ENCODE assay signal across 1 cellular context in the genomic region with DNA sequence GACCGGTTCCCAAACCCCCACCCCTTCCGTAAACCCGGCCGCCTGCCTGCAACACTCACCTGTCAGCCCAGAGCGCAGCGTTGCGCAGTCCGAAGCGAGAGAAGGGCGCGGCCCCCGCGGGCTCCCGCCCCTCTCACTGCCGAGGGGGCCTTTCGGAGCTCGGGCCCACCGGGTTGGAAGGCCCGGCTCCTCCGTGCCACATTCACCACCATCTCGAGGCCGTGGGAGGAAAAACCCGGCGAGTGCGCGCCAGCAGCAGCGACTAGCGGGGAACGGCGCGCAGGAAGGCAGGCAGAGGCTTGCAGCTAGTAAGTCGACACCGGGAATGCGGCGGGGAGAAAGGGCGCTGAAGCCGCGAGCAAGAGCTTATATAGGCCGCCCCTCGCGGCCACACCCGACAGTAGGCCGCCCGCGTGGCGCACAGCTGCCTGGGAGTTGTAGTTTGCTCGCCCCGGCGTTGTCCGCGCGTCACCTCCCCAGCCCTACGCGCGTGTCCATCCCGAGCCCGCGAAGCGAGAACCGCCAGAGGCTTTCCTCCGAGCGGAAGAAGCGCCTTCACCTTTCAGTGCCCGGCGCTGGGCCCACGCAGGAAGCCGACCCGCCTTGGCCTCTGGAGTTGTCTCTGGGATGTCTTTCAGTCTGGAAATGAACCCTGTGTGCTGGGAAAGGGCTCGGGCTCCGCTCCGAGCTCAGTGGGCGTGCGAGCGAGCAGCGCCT.
TF ChIP-seq lines count a peak whose summit lies in the region.

No MANE protein-coding gene starts in this region.

TF ChIP-seq in HepG2, 621 proteins besides CTCF, POLR2A, EP300 and RAD21 (continued from another document and continues in another):
- TF ChIP-seq, protein P1, sequence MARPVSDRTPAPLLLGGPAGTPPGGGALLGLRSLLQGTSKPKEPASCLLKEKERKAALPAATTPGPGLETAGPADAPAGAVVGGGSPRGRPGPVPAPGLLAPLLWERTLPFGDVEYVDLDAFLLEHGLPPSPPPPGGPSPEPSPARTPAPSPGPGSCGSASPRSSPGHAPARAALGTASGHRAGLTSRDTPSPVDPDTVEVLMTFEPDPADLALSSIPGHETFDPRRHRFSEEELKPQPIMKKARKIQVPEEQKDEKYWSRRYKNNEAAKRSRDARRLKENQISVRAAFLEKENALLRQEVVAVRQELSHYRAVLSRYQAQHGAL (CRISPR knock-in tag; IDR thresholded peaks at IDR 0.05; ENCODE audit: not compliant biosample characterization): no peak
- TF ChIP-seq ZNF24 (IDR thresholded peaks at IDR 0.05): no peak
- TF ChIP-seq, protein P2, sequence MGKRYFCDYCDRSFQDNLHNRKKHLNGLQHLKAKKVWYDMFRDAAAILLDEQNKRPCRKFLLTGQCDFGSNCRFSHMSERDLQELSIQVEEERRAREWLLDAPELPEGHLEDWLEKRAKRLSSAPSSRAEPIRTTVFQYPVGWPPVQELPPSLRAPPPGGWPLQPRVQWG (CRISPR knock-in tag; IDR thresholded peaks at IDR 0.05; ENCODE audit: borderline replicate concordance, low read depth): no peak
- TF ChIP-seq, protein P3, sequence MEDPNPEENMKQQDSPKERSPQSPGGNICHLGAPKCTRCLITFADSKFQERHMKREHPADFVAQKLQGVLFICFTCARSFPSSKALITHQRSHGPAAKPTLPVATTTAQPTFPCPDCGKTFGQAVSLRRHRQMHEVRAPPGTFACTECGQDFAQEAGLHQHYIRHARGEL (CRISPR knock-in tag; IDR thresholded peaks at IDR 0.05): 0 out of 2 replicates have a peak, but pooled peaks have one; percentile 27
- TF ChIP-seq ZNF251 (CRISPR knock-in tag; IDR thresholded peaks at IDR 0.05): no peak
- peak; percentile 86; the same call in 1 of the 2 replicates for TF ChIP-seq STAT5B (CRISPR knock-in tag; IDR thresholded peaks at IDR 0.05)
- no peak for TF ChIP-seq SIN3B (IDR thresholded peaks at IDR 0.05; ENCODE audit: low read length)
- TF ChIP-seq POLR2G (IDR thresholded peaks at IDR 0.05; ENCODE audit: low read depth, low read length): peak; percentile 100
- TF ChIP-seq, protein P4, sequence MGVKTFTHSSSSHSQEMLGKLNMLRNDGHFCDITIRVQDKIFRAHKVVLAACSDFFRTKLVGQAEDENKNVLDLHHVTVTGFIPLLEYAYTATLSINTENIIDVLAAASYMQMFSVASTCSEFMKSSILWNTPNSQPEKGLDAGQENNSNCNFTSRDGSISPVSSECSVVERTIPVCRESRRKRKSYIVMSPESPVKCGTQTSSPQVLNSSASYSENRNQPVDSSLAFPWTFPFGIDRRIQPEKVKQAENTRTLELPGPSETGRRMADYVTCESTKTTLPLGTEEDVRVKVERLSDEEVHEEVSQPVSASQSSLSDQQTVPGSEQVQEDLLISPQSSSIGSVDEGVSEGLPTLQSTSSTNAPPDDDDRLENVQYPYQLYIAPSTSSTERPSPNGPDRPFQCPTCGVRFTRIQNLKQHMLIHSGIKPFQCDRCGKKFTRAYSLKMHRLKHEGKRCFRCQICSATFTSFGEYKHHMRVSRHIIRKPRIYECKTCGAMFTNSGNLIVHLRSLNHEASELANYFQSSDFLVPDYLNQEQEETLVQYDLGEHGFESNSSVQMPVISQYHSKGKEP (CRISPR knock-in tag; IDR thresholded peaks at IDR 0.05): peak; percentile 81; the same call in 1 of the 2 replicates
- no peak for TF ChIP-seq GABPA (IDR thresholded peaks at IDR 0.05; ENCODE audit: low read depth, low read length)
- TF ChIP-seq GABPA (CRISPR knock-in tag; IDR thresholded peaks at IDR 0.05; ENCODE audit: low read depth): peak; percentile 79
- TF ChIP-seq, protein P5, sequence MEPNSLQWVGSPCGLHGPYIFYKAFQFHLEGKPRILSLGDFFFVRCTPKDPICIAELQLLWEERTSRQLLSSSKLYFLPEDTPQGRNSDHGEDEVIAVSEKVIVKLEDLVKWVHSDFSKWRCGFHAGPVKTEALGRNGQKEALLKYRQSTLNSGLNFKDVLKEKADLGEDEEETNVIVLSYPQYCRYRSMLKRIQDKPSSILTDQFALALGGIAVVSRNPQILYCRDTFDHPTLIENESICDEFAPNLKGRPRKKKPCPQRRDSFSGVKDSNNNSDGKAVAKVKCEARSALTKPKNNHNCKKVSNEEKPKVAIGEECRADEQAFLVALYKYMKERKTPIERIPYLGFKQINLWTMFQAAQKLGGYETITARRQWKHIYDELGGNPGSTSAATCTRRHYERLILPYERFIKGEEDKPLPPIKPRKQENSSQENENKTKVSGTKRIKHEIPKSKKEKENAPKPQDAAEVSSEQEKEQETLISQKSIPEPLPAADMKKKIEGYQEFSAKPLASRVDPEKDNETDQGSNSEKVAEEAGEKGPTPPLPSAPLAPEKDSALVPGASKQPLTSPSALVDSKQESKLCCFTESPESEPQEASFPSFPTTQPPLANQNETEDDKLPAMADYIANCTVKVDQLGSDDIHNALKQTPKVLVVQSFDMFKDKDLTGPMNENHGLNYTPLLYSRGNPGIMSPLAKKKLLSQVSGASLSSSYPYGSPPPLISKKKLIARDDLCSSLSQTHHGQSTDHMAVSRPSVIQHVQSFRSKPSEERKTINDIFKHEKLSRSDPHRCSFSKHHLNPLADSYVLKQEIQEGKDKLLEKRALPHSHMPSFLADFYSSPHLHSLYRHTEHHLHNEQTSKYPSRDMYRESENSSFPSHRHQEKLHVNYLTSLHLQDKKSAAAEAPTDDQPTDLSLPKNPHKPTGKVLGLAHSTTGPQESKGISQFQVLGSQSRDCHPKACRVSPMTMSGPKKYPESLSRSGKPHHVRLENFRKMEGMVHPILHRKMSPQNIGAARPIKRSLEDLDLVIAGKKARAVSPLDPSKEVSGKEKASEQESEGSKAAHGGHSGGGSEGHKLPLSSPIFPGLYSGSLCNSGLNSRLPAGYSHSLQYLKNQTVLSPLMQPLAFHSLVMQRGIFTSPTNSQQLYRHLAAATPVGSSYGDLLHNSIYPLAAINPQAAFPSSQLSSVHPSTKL (CRISPR knock-in tag; IDR thresholded peaks at IDR 0.05): peak; percentile 39; the same call in 1 of the 2 replicates
- TF ChIP-seq ZNF773 (CRISPR knock-in tag; IDR thresholded peaks at IDR 0.05; ENCODE audit: borderline replicate concordance): peak; percentile 60; the same call in 1 of the 2 replicates
- TF ChIP-seq, protein P6, sequence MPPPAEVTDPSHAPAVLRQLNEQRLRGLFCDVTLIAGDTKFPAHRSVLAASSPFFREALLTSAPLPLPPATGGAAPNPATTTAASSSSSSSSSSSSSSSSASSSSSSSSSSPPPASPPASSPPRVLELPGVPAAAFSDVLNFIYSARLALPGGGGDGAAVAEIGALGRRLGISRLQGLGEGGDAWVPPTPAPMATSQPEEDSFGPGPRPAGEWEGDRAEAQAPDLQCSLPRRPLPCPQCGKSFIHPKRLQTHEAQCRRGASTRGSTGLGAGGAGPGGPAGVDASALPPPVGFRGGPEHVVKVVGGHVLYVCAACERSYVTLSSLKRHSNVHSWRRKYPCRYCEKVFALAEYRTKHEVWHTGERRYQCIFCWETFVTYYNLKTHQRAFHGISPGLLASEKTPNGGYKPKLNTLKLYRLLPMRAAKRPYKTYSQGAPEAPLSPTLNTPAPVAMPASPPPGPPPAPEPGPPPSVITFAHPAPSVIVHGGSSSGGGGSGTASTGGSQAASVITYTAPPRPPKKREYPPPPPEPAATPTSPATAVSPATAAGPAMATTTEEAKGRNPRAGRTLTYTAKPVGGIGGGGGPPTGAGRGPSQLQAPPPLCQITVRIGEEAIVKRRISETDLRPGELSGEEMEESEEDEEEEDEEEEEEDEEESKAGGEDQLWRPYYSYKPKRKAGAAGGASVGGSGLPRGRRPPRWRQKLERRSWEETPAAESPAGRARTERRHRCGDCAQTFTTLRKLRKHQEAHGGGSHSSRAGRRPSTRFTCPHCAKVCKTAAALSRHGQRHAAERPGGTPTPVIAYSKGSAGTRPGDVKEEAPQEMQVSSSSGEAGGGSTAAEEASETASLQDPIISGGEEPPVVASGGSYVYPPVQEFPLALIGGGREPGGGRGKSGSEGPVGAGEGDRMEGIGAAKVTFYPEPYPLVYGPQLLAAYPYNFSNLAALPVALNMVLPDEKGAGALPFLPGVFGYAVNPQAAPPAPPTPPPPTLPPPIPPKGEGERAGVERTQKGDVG (CRISPR knock-in tag; IDR thresholded peaks at IDR 0.05; ENCODE audit: borderline replicate concordance): 0 out of 2 replicates have a peak, but pooled peaks have one; percentile 82
- TF ChIP-seq, protein P7, sequence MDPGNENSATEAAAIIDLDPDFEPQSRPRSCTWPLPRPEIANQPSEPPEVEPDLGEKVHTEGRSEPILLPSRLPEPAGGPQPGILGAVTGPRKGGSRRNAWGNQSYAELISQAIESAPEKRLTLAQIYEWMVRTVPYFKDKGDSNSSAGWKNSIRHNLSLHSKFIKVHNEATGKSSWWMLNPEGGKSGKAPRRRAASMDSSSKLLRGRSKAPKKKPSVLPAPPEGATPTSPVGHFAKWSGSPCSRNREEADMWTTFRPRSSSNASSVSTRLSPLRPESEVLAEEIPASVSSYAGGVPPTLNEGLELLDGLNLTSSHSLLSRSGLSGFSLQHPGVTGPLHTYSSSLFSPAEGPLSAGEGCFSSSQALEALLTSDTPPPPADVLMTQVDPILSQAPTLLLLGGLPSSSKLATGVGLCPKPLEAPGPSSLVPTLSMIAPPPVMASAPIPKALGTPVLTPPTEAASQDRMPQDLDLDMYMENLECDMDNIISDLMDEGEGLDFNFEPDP (CRISPR knock-in tag; conservative IDR thresholded peaks at IDR 0.05): no peak
- TF ChIP-seq SP4 (CRISPR knock-in tag; IDR thresholded peaks at IDR 0.05): peak; percentile 87
- peak; percentile 98 for TF ChIP-seq YEATS2 (CRISPR knock-in tag; IDR thresholded peaks at IDR 0.05; ENCODE audit: borderline replicate concordance)
- TF ChIP-seq, protein P8, sequence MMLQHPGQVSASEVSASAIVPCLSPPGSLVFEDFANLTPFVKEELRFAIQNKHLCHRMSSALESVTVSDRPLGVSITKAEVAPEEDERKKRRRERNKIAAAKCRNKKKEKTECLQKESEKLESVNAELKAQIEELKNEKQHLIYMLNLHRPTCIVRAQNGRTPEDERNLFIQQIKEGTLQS (CRISPR knock-in tag; IDR thresholded peaks at IDR 0.05): peak; percentile 46; the same call in 1 of the 2 replicates
- TF ChIP-seq, protein P9, sequence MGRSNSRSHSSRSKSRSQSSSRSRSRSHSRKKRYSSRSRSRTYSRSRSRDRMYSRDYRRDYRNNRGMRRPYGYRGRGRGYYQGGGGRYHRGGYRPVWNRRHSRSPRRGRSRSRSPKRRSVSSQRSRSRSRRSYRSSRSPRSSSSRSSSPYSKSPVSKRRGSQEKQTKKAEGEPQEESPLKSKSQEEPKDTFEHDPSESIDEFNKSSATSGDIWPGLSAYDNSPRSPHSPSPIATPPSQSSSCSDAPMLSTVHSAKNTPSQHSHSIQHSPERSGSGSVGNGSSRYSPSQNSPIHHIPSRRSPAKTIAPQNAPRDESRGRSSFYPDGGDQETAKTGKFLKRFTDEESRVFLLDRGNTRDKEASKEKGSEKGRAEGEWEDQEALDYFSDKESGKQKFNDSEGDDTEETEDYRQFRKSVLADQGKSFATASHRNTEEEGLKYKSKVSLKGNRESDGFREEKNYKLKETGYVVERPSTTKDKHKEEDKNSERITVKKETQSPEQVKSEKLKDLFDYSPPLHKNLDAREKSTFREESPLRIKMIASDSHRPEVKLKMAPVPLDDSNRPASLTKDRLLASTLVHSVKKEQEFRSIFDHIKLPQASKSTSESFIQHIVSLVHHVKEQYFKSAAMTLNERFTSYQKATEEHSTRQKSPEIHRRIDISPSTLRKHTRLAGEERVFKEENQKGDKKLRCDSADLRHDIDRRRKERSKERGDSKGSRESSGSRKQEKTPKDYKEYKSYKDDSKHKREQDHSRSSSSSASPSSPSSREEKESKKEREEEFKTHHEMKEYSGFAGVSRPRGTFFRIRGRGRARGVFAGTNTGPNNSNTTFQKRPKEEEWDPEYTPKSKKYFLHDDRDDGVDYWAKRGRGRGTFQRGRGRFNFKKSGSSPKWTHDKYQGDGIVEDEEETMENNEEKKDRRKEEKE (IDR thresholded peaks at IDR 0.05): no peak
- 0 out of 2 replicates have a peak, but pooled peaks have one; percentile 38 for TF ChIP-seq ZFP36L1 (CRISPR knock-in tag; IDR thresholded peaks at IDR 0.05)
- no peak for TF ChIP-seq KDM6A (CRISPR knock-in tag; IDR thresholded peaks at IDR 0.05; ENCODE audit: low read depth)
- TF ChIP-seq, protein P10, sequence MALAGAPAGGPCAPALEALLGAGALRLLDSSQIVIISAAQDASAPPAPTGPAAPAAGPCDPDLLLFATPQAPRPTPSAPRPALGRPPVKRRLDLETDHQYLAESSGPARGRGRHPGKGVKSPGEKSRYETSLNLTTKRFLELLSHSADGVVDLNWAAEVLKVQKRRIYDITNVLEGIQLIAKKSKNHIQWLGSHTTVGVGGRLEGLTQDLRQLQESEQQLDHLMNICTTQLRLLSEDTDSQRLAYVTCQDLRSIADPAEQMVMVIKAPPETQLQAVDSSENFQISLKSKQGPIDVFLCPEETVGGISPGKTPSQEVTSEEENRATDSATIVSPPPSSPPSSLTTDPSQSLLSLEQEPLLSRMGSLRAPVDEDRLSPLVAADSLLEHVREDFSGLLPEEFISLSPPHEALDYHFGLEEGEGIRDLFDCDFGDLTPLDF (CRISPR knock-in tag; IDR thresholded peaks at IDR 0.05): peak; percentile 94
- peak; percentile 86; the same call in 1 of the 2 replicates for TF ChIP-seq ZNF766 (CRISPR knock-in tag; IDR thresholded peaks at IDR 0.05; ENCODE audit: borderline replicate concordance)
- no peak for TF ChIP-seq ZNF562 (CRISPR knock-in tag; IDR thresholded peaks at IDR 0.05; ENCODE audit: borderline replicate concordance)
- TF ChIP-seq, protein P11, sequence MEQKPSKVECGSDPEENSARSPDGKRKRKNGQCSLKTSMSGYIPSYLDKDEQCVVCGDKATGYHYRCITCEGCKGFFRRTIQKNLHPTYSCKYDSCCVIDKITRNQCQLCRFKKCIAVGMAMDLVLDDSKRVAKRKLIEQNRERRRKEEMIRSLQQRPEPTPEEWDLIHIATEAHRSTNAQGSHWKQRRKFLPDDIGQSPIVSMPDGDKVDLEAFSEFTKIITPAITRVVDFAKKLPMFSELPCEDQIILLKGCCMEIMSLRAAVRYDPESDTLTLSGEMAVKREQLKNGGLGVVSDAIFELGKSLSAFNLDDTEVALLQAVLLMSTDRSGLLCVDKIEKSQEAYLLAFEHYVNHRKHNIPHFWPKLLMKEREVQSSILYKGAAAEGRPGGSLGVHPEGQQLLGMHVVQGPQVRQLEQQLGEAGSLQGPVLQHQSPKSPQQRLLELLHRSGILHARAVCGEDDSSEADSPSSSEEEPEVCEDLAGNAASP (CRISPR knock-in tag; IDR thresholded peaks at IDR 0.05; ENCODE audit: borderline replicate concordance): peak; percentile 51; the same call in 1 of the 2 replicates
- TF ChIP-seq, protein P12, sequence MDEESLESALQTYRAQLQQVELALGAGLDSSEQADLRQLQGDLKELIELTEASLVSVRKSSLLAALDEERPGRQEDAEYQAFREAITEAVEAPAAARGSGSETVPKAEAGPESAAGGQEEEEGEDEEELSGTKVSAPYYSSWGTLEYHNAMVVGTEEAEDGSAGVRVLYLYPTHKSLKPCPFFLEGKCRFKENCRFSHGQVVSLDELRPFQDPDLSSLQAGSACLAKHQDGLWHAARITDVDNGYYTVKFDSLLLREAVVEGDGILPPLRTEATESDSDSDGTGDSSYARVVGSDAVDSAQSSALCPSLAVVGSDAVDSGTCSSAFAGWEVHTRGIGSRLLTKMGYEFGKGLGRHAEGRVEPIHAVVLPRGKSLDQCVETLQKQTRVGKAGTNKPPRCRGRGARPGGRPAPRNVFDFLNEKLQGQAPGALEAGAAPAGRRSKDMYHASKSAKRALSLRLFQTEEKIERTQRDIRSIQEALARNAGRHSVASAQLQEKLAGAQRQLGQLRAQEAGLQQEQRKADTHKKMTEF (CRISPR knock-in tag; IDR thresholded peaks at IDR 0.05): peak; percentile 84
